In the genomic region with DNA sequence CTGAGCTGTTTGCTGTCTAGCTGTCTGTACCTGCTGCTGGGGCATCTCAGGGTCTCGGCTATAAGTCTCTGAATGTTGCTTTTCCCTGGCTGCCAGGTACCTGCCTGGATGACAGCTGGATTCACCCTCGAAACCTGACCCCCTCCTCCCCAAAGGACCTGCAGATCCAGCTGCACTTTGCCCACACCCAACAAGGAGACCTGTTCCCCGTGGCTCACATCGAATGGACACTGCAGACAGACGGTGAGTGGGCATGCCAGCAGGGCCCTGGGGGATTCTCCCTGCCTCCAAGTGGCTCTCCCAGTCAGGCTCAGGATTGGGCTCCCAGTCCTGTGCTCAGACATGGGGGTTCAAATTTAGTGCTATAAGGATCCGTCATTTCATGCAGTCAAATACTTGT, we compare ENCODE assay signal across 12 cellular contexts. TPM values are rescaled to one million over a fixed set of nuclear protein-coding genes. Genes with fewer than 3 reads are reported as not detected.
DNase-seq lines count a peak whose midpoint lies in the region; ATAC-seq and TF ChIP-seq lines count a peak whose summit lies in the region.
"Had no signal": no experiment of that assay in that cellular context is flagged by ENCODE, and none has a peak within 500 bp of the region (broad histone marks: within the 10 kb centered on the region; RNA-seq: fewer than 3 reads in every experiment).

No MANE protein-coding gene starts in this region.

- no peak overlapping the region for H2AFZ ChIP-seq in osteoblast (ENCODE audit: low read length)

- H3K27ac Mint-ChIP-seq in immature natural killer cell: peak overlapping the region in 3 of 6 donors; percentile 21 to 68 (median 64)
- no peak overlapping the region for H3K27ac Mint-ChIP-seq in nephron progenitor cell

- ATAC-seq in Right ventricle myocardium superior (ENCODE audit: poor library complexity): no peak
- no peak for ATAC-seq in upper lobe of left lung (ENCODE audit: low FRiP score in 2 of 2)

- H3K4me1 ChIP-seq in left ventricle myocardium inferior: no peaks in the 10 kb centered on the region
- H3K4me1 ChIP-seq in upper lobe of left lung: peaks cover 8 to 30% (median 17%) of the 10 kb centered on the region in 4 donors
- no peaks in the 10 kb centered on the region for H3K4me1 ChIP-seq in osteoblast (ENCODE audit: insufficient read depth, low read length)

- no peak for TF ChIP-seq EP300 in upper lobe of left lung (IDR thresholded peaks at IDR 0.05)

- WGBS in upper lobe of left lung, 2 donors: 91 to 95% methylated on average over 2 to 6 of the region's 6 CpGs

- H3K27me3 Mint-ChIP-seq in immature natural killer cell (ENCODE audit: low read depth in 3 of 3): peaks cover 0 to 7% (median 4%) of the 10 kb centered on the region in 3 donors
- no peaks in the 10 kb centered on the region for H3K27me3 Mint-ChIP-seq in nephron progenitor cell (ENCODE audit: low read depth, poor library complexity)

- H3K36me3 Mint-ChIP-seq in immature natural killer cell (peaks cover 38 to 52% (median 51%) of the 10 kb centered on the region in 3 donors), nephron progenitor cell (ENCODE audit: low read depth) (no peaks in the 10 kb centered on the region)

- peak overlapping the region in 3 of 5 donors; percentile 68 to 79 (median 76) for H3K4me3 Mint-ChIP-seq in immature natural killer cell
- H3K4me3 Mint-ChIP-seq in nephron progenitor cell: no peak overlapping the region

- H3K4me3 ChIP-seq in left ventricle myocardium inferior: no peak overlapping the region
- peak overlapping the region; percentile 3; the same call in 1 of the 2 replicates for H3K4me3 ChIP-seq in Jurkat, Clone E6-1 (ENCODE audit: low read length)
- no peak overlapping the region for H3K4me3 ChIP-seq in upper lobe of left lung
- no peak overlapping the region for H3K4me3 ChIP-seq in osteoblast (ENCODE audit: insufficient read depth, low read length)

- H3K27ac ChIP-seq in left ventricle myocardium inferior (replicated peaks): peak overlapping the region; percentile 24
- peak overlapping the region; percentile 8 to 71 (median 56) for H3K27ac ChIP-seq in upper lobe of left lung
- H3K27ac ChIP-seq in osteoblast (ENCODE audit: low read depth, low read length): no peak overlapping the region

- DNase-seq in left ventricle myocardium inferior: no peak
- no peak for DNase-seq in Right ventricle myocardium superior
- DNase-seq in Jurkat, Clone E6-1 (ENCODE audit: low read depth, low spot score): no peak
- no peak for DNase-seq in immature natural killer cell
- DNase-seq in upper lobe of left lung: peak in 1 of 2 donors; percentile 17
- no peak for DNase-seq in nephron progenitor cell
- DNase-seq in G401 (ENCODE audit: low spot score): no peak
- no peak for DNase-seq in osteoblast (ENCODE audit: insufficient read length, low spot score, missing footprints)
- DNase-seq: NCI-H146, NCI-H226 had no signal

- no peaks in the 10 kb centered on the region for H3K27me3 ChIP-seq in left ventricle myocardium inferior (ENCODE audit: low read depth)
- no peaks in the 10 kb centered on the region for H3K27me3 ChIP-seq in upper lobe of left lung
- no peaks in the 10 kb centered on the region for H3K27me3 ChIP-seq in osteoblast (ENCODE audit: insufficient read depth, low read length)

- H3K9me3 Mint-ChIP-seq in immature natural killer cell: no peaks in the 10 kb centered on the region
- H3K9me3 Mint-ChIP-seq in nephron progenitor cell: no peaks in the 10 kb centered on the region
- H3K9me3 Mint-ChIP-seq: activated T-helper 2 cell treated with anti-CD3 and anti-CD28 coated beads, Interferon-gamma antibody, Interleukin-2, Interleukin-4, amounts not matched to agents 10 μg/mL and 5 μg/mL and 100 μg/mL, durations not matched to agents 14 hours and 24 hours and 36 hours had no signal

- H3K79me2 ChIP-seq in osteoblast (ENCODE audit: insufficient read depth, low read length): peaks cover 7% of the 10 kb centered on the region

- TF ChIP-seq CTCF in left ventricle myocardium inferior (IDR thresholded peaks at IDR 0.05; ENCODE audit: borderline replicate concordance): no peak
- no peak for TF ChIP-seq CTCF in upper lobe of left lung (IDR thresholded peaks at IDR 0.05)
- no peak for TF ChIP-seq CTCF in nephron progenitor cell (IDR thresholded peaks at IDR 0.05)
- no peak for TF ChIP-seq CTCF in osteoblast (IDR thresholded peaks at IDR 0.05; ENCODE audit: extremely low read depth, low read depth, low read length)

- TF ChIP-seq POLR2A in upper lobe of left lung (IDR thresholded peaks at IDR 0.05): no peak

- intact Hi-C loops in left ventricle myocardium inferior (cut with micrococcal nuclease): loop anchor here (10.0 kb wide), 1 partner anchor 47 kb away; no protein-coding TSS in a partner anchor
- intact Hi-C loops in Right ventricle myocardium superior (cut with DNase I): no loop called here

- in situ Hi-C loops in G401 (cut with HindIII; ENCODE audit: low sequenced_read_pairs): no loop called here

- H3K4me1 Mint-ChIP-seq in immature natural killer cell: peaks cover 47 to 61% of the 10 kb centered on the region in 2 donors
- no peaks in the 10 kb centered on the region for H3K4me1 Mint-ChIP-seq in nephron progenitor cell

- no peak overlapping the region for H3K4me2 ChIP-seq in osteoblast (ENCODE audit: insufficient read depth, low read length)

- peaks cover 14% of the 10 kb centered on the region for H4K20me1 ChIP-seq in osteoblast (ENCODE audit: insufficient read depth, low read length)

- H3K9me3 ChIP-seq in left ventricle myocardium inferior (replicated peaks) (no peaks in the 10 kb centered on the region), upper lobe of left lung (no peaks in the 10 kb centered on the region), osteoblast (ENCODE audit: low read depth, low read length) (no peaks in the 10 kb centered on the region)

- peaks cover 58% of the 10 kb centered on the region for H3K36me3 ChIP-seq in left ventricle myocardium inferior
- H3K36me3 ChIP-seq in upper lobe of left lung: peaks cover 26 to 57% (median 50%) of the 10 kb centered on the region in 4 donors
- H3K36me3 ChIP-seq in osteoblast (ENCODE audit: insufficient read depth, low read length): peaks cover 25% of the 10 kb centered on the region

RNA-seq across cellular contexts. Expression of gene IL17RA, which starts 12.9 kb away (rescaled TPM):
- 7.6 TPM for total RNA-seq in left ventricle myocardium inferior
- 7.5 TPM for total RNA-seq in Right ventricle myocardium superior
- 8.4 TPM for polyA plus RNA-seq in Jurkat, Clone E6-1 (2012; ENCODE audit: insufficient read depth, insufficient read length)
- polyA plus RNA-seq in immature natural killer cell: 10 to 100 TPM; 12.8 to 21.0 (median 14.6) TPM
- total RNA-seq in upper lobe of left lung: 10 to 100 TPM; 22.6 to 58.9 (median 35.9) TPM
- total RNA-seq in G401 (2014; rRNA removed; shearing (Covaris generic)): 7.3 TPM in 2 replicates
- 6.2 TPM in 2 replicates for total RNA-seq in osteoblast

RNA-seq across cellular contexts. Expression of gene TMEM121B, which starts 23.5 kb away (rescaled TPM):
- total RNA-seq in left ventricle myocardium inferior (1.5 TPM), Right ventricle myocardium superior (1.9 TPM), upper lobe of left lung (1 to 10 TPM in 3 of 6 donors, under 1 TPM in 2, not detected in 1; 0.10 to 2.0 (median 1.1) TPM), osteoblast (under 0.01 TPM in 1 of 2 replicates, not detected in the other)
- 1.7 TPM for polyA plus RNA-seq in Jurkat, Clone E6-1 (2012; ENCODE audit: insufficient read depth, insufficient read length)
- polyA plus RNA-seq in immature natural killer cell: not detected
- 0.74 and 0.75 TPM in 2 replicates for total RNA-seq in G401 (2014; rRNA removed; shearing (Covaris generic))
- total RNA-seq: RPMI7951 had no signal
